ENCODE assay signal across 11 cellular contexts in genomic region chr2:216002274-216002673, GRCh38. TPM values are rescaled to one million over a fixed set of nuclear protein-coding genes. Genes with fewer than 3 reads are reported as not detected.
A peak's percentile ranks its signal among the peaks of the same experiment; 100 is the strongest.
DNase-seq lines count a peak whose midpoint lies in the region; ATAC-seq and TF ChIP-seq lines count a peak whose summit lies in the region.
"Had no signal": no experiment of that assay in that cellular context is flagged by ENCODE, and none has a peak within 500 bp of the region (broad histone marks: within the 10 kb centered on the region; RNA-seq: fewer than 3 reads in every experiment).

No MANE protein-coding gene starts in this region.

- no peaks in the 10 kb centered on the region for H3K9me3 Mint-ChIP-seq in CD4-positive, CD25-positive, alpha-beta regulatory T cell
- H3K9me3 Mint-ChIP-seq in naive thymus-derived CD8-positive, alpha-beta T cell: no peaks in the 10 kb centered on the region
- H3K9me3 Mint-ChIP-seq in chondrocyte (ENCODE audit: low read depth): no peaks in the 10 kb centered on the region

- TF ChIP-seq CTCF in HEK293 (tag by site-specific recombination; IDR thresholded peaks at IDR 0.05) (no peak), chondrocyte (IDR thresholded peaks at IDR 0.05) (no peak)

- H3K27ac Mint-ChIP-seq in CD4-positive, CD25-positive, alpha-beta regulatory T cell: peak overlapping the region; percentile 52 to 93 (median 77)
- H3K27ac Mint-ChIP-seq in naive thymus-derived CD8-positive, alpha-beta T cell: peak overlapping the region in 7 of 10 donors; percentile 6 to 94 (median 67)
- H3K27ac Mint-ChIP-seq in chondrocyte (ENCODE audit: unreplicated experiment): no peak overlapping the region

- H3K4me3 ChIP-seq in CD4-positive, CD25-positive, alpha-beta regulatory T cell (ENCODE audit: low read depth, low read length): no peak overlapping the region
- H3K4me3 ChIP-seq in HEK293 (ENCODE audit: low read depth, low read length): no peak overlapping the region
- H3K4me3 ChIP-seq: gastroesophageal sphincter had no signal

- H3K36me3 ChIP-seq in CD4-positive, CD25-positive, alpha-beta regulatory T cell (ENCODE audit: control insufficient read depth, insufficient read depth, low read length): no peaks in the 10 kb centered on the region
- peaks cover 0 to 12% of the 10 kb centered on the region in 2 experiments; a peak in 1 of 3 replicates for H3K36me3 ChIP-seq in HEK293 (ENCODE audit: control insufficient read depth in 2 of 2, insufficient read depth in 1 of 2, low read length in 2 of 2)

- no peak overlapping the region for H3K27ac ChIP-seq in CD4-positive, CD25-positive, alpha-beta regulatory T cell (ENCODE audit: insufficient read depth, low read length, poor library complexity, severe bottlenecking)
- H3K27ac ChIP-seq in HEK293 (ENCODE audit: extremely low read depth, low read depth, low read length): no peak overlapping the region
- H3K27ac ChIP-seq: gastroesophageal sphincter had no signal

- peaks cover 19% of the 10 kb centered on the region for H3K36me3 Mint-ChIP-seq in CD4-positive, CD25-positive, alpha-beta regulatory T cell
- peaks cover 0 to 5% (median 4%) of the 10 kb centered on the region in 3 donors for H3K36me3 Mint-ChIP-seq in naive thymus-derived CD8-positive, alpha-beta T cell
- H3K36me3 Mint-ChIP-seq in chondrocyte (ENCODE audit: low read depth): peaks cover 3% of the 10 kb centered on the region

- no peak for DNase-seq in CD4-positive, CD25-positive, alpha-beta regulatory T cell
- peak; percentile 30 for DNase-seq in cerebellar cortex (ENCODE audit: low spot score)
- no peak for DNase-seq in naive thymus-derived CD8-positive, alpha-beta T cell
- DNase-seq in NK-92 treated with Interleukin-12 subunit alpha and Interleukin-12 subunit beta, amount 100 ng/mL, for 24 hours (lab: John Stamatoyannopoulos, UW): no peak
- no peak for DNase-seq in chondrocyte (ENCODE audit: low spot score)
- DNase-seq: aorta; effector CD4-positive, alpha-beta T cell; stimulated activated CD8-positive, alpha-beta memory T cell treated with anti-CD3 and anti-CD28 coated beads, Interleukin-4, amount 100 ng/mL, for 48 hours had no signal

- CTCF ChIA-PET in HEK293 (lab: Yijun Ruan, JAX): interaction anchor here (0.6 kb wide), 1 partner anchor 31 kb away, joined by 3 read pairs; no protein-coding TSS in a partner anchor

- no peaks in the 10 kb centered on the region for H3K9me3 ChIP-seq in CD4-positive, CD25-positive, alpha-beta regulatory T cell (ENCODE audit: control insufficient read depth in 2 of 2, low read length in 2 of 2)
- H3K9me3 ChIP-seq in HEK293 (ENCODE audit: control insufficient read depth, insufficient read depth, low read depth, low read length): no peaks in the 10 kb centered on the region
- H3K9me3 ChIP-seq: gastroesophageal sphincter had no signal

- POLR2A ChIA-PET in HEK293 (lab: Yijun Ruan, JAX): no interaction called here
- POLR2A ChIA-PET in naive thymus-derived CD8-positive, alpha-beta T cell (lab: Charles Lee): no interaction called here

- H3K4me1 Mint-ChIP-seq in CD4-positive, CD25-positive, alpha-beta regulatory T cell: peaks cover 28 to 47% (median 36%) of the 10 kb centered on the region in 4 donors
- peaks cover 31 to 51% (median 37%) of the 10 kb centered on the region in 4 donors for H3K4me1 Mint-ChIP-seq in naive thymus-derived CD8-positive, alpha-beta T cell
- H3K4me1 Mint-ChIP-seq in chondrocyte (ENCODE audit: low read depth): peaks cover 11% of the 10 kb centered on the region

- H3K27me3 ChIP-seq in CD4-positive, CD25-positive, alpha-beta regulatory T cell (ENCODE audit: control insufficient read depth, insufficient read depth, low read length): no peaks in the 10 kb centered on the region
- H3K27me3 ChIP-seq: gastroesophageal sphincter had no signal

- no peaks in the 10 kb centered on the region for H3K27me3 Mint-ChIP-seq in CD4-positive, CD25-positive, alpha-beta regulatory T cell
- H3K27me3 Mint-ChIP-seq in naive thymus-derived CD8-positive, alpha-beta T cell: no peaks in the 10 kb centered on the region
- no peaks in the 10 kb centered on the region for H3K27me3 Mint-ChIP-seq in chondrocyte (ENCODE audit: low read depth)

- no peak for ATAC-seq in CD4-positive, CD25-positive, alpha-beta regulatory T cell (ENCODE audit: low read depth in 2 of 2)
- no peak for ATAC-seq in naive thymus-derived CD8-positive, alpha-beta T cell
- no peak for ATAC-seq in GM21526 (IDR thresholded peaks at IDR 0.05; ENCODE audit: low FRiP score, unreplicated experiment)
- ATAC-seq: gastroesophageal sphincter had no signal

- peak overlapping the region in 1 of 4 donors; percentile 9 for H3K4me3 Mint-ChIP-seq in CD4-positive, CD25-positive, alpha-beta regulatory T cell
- no peak overlapping the region for H3K4me3 Mint-ChIP-seq in naive thymus-derived CD8-positive, alpha-beta T cell
- H3K4me3 Mint-ChIP-seq in chondrocyte (ENCODE audit: unreplicated experiment): no peak overlapping the region

- peaks cover 22% of the 10 kb centered on the region for H3K4me1 ChIP-seq in CD4-positive, CD25-positive, alpha-beta regulatory T cell (ENCODE audit: control insufficient read depth, insufficient read depth, low read length, poor library complexity, severe bottlenecking)
- H3K4me1 ChIP-seq in HEK293 (ENCODE audit: control insufficient read depth, insufficient read depth, low read length): peaks cover 3% of the 10 kb centered on the region; the same call in 1 of the 2 replicates

TF ChIP-seq in HEK293, 187 proteins besides CTCF, POLR2A, EP300 and RAD21:
- TF ChIP-seq ZNF341 (tag by site-specific recombination; IDR thresholded peaks at IDR 0.05; ENCODE audit: low read depth): peak; percentile 62
- no peak for TF ChIP-seq ZNF518A (tag by site-specific recombination; conservative IDR thresholded peaks at IDR 0.05; ENCODE audit: low read depth)

RNA-seq across cellular contexts. Expression of gene MREG, which starts 11.1 kb away (rescaled TPM):
- 10.8 TPM for total RNA-seq in CD4-positive, CD25-positive, alpha-beta regulatory T cell
- 1 to 10 TPM in 3 of 4 donors, under 1 TPM in 1; 0.75 to 2.6 (median 2.0) TPM for polyA plus RNA-seq in CD4-positive, CD25-positive, alpha-beta regulatory T cell
- total RNA-seq in naive thymus-derived CD8-positive, alpha-beta T cell: 1 to 10 TPM; 5.2 to 8.5 TPM
- 1 to 10 TPM in 2 of 3 donors, under 1 TPM in 1; 0.97 to 3.3 (median 2.7) TPM for polyA plus RNA-seq in naive thymus-derived CD8-positive, alpha-beta T cell
- 1.8 to 4.5 TPM (median 2.7 TPM) in 3 replicates for total RNA-seq in chondrocyte
